Comparison of ENCODE assay signal across 8 cellular contexts in genomic region chr19:13847033-13847899, GRCh38. TPM values are rescaled to one million over a fixed set of nuclear protein-coding genes. Genes with fewer than 3 reads are reported as not detected.
DNase-seq lines count a peak whose midpoint lies in the region; ATAC-seq and TF ChIP-seq lines count a peak whose summit lies in the region.

No MANE protein-coding gene starts in this region.

- under 1% methylated on average over 46 of the region's 46 CpGs for WGBS in urinary bladder

- H3K27ac ChIP-seq in HEK293 (ENCODE audit: extremely low read depth, low read depth, low read length) (peak overlapping the region; percentile 98), urinary bladder (ENCODE audit: low read depth) (peak overlapping the region; percentile 100)

- ATAC-seq in T-cell (replicated peaks in 1 of 4) = peak; percentile 36 to 46 (median 43)
- ATAC-seq in left ventricle myocardium superior = peak; percentile 77

- intact Hi-C loops in left ventricle myocardium superior (cut with micrococcal nuclease) = no loop called here

- peak overlapping the region; percentile 99 to 100 for H3K27ac Mint-ChIP-seq in T-cell

- H3K9me3 ChIP-seq in ES-I3 (ENCODE audit: control insufficient read depth, insufficient read depth, low read length) (no peaks in the 10 kb centered on the region), HEK293 (ENCODE audit: control insufficient read depth, insufficient read depth, low read depth, low read length) (no peaks in the 10 kb centered on the region)

- peak; percentile 79 for TF ChIP-seq CTCF in HEK293 (tag by site-specific recombination; IDR thresholded peaks at IDR 0.05)

- peak overlapping the region; percentile 66 for H3K9ac ChIP-seq in ES-I3 (ENCODE audit: low read depth, low read length)

- peaks cover 44 to 64% (median 58%) of the 10 kb centered on the region in 3 donors for H3K4me1 Mint-ChIP-seq in T-cell

- POLR2A ChIA-PET in HEK293 (lab: Yijun Ruan, JAX) = interaction anchor here (0.6 to 2.4 kb wide), 8 partner anchors 10 to 116 kb away, joined by 3 to 18 read pairs (median 7); partner anchors contain the start of genes C19orf53 and ZSWIM4
- POLR2A ChIA-PET in T-cell (lab: Charles Lee) = interaction anchor here (0.6 to 2.7 kb wide), 11 partner anchors 8 to 1054 kb away, joined by 3 to 22 read pairs (median 5); partner anchors contain the start of genes ADGRE5 (in 1 of the 2) and RFX1 (in 1 of the 2)

- no peaks in the 10 kb centered on the region for H3K27me3 Mint-ChIP-seq in T-cell

- peaks cover 34% of the 10 kb centered on the region for H3K4me1 ChIP-seq in ES-I3 (ENCODE audit: insufficient read depth, low read length)
- peaks cover 34% of the 10 kb centered on the region for H3K4me1 ChIP-seq in HEK293 (ENCODE audit: control insufficient read depth, insufficient read depth, low read length)
- peaks cover 2% of the 10 kb centered on the region for H3K4me1 ChIP-seq in urinary bladder (ENCODE audit: insufficient read depth)

- H3K4me3 Mint-ChIP-seq in T-cell = peak overlapping the region; percentile 83 to 84 (median 84)

- H3K9me3 Mint-ChIP-seq in T-cell = no peaks in the 10 kb centered on the region

- peak overlapping the region; percentile 76 for H3K4me3 ChIP-seq in HEK293 (ENCODE audit: low read depth, low read length)
- peak overlapping the region; percentile 49 for H3K4me3 ChIP-seq in urinary bladder (ENCODE audit: low read depth, low read length)

- H3K36me3 ChIP-seq in ES-I3 (ENCODE audit: insufficient read depth, low read length) = no peaks in the 10 kb centered on the region
- no peaks in the 10 kb centered on the region for H3K36me3 ChIP-seq in HEK293 (ENCODE audit: control insufficient read depth in 2 of 2, insufficient read depth in 1 of 2, low read length in 2 of 2)
- H3K36me3 ChIP-seq in urinary bladder (ENCODE audit: insufficient read depth) = no peaks in the 10 kb centered on the region

- peak; percentile 59 for DNase-seq in NCI-H1092 treated with DMSO at 0.1 percent for 48 hours (lab: John Stamatoyannopoulos, UW)
- DNase-seq in T-cell = peak; percentile 61 to 94 (median 84)
- DNase-seq in amniotic epithelial cell (ENCODE audit: low read depth) = peak; percentile 87
- peak; percentile 98 for DNase-seq in left ventricle myocardium superior
- DNase-seq in putamen (ENCODE audit: low spot score) = peak; percentile 77

- H3K36me3 Mint-ChIP-seq in T-cell = no peaks in the 10 kb centered on the region

- CTCF ChIA-PET in HEK293 (lab: Yijun Ruan, JAX) (interaction anchor here (0.6 to 1.8 kb wide), 5 partner anchors 15 to 277 kb away, joined by 3 to 13 read pairs (median 3); no protein-coding TSS in a partner anchor), T-cell (lab: Charles Lee) (interaction anchor here in 1 of 2 donors (0.9 to 1.8 kb wide), 4 partner anchors 10 to 15 kb away, joined by 3 to 8 read pairs (median 6); no protein-coding TSS in a partner anchor)

TF ChIP-seq in HEK293, 187 proteins besides CTCF, POLR2A, EP300 and RAD21 (continues in another document):
- TF ChIP-seq, protein P1, sequence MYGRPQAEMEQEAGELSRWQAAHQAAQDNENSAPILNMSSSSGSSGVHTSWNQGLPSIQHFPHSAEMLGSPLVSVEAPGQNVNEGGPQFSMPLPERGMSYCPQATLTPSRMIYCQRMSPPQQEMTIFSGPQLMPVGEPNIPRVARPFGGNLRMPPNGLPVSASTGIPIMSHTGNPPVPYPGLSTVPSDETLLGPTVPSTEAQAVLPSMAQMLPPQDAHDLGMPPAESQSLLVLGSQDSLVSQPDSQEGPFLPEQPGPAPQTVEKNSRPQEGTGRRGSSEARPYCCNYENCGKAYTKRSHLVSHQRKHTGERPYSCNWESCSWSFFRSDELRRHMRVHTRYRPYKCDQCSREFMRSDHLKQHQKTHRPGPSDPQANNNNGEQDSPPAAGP (tag by site-specific recombination; IDR thresholded peaks at IDR 0.05) = peak; percentile 85
- TF ChIP-seq PRDM4 (tag by site-specific recombination; IDR thresholded peaks at IDR 0.05) = peak; percentile 57
- TF ChIP-seq, protein P2, sequence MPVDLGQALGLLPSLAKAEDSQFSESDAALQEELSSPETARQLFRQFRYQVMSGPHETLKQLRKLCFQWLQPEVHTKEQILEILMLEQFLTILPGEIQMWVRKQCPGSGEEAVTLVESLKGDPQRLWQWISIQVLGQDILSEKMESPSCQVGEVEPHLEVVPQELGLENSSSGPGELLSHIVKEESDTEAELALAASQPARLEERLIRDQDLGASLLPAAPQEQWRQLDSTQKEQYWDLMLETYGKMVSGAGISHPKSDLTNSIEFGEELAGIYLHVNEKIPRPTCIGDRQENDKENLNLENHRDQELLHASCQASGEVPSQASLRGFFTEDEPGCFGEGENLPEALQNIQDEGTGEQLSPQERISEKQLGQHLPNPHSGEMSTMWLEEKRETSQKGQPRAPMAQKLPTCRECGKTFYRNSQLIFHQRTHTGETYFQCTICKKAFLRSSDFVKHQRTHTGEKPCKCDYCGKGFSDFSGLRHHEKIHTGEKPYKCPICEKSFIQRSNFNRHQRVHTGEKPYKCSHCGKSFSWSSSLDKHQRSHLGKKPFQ (tag by site-specific recombination; IDR thresholded peaks at IDR 0.05) = no peak; the same call in 1 of the 2 replicates
- TF ChIP-seq ZNF155 (tag by site-specific recombination; IDR thresholded peaks at IDR 0.05) = no peak
- peak; percentile 93 for TF ChIP-seq KLF10 (tag by site-specific recombination; IDR thresholded peaks at IDR 0.05)
- peak; percentile 54; the same call in 1 of the 2 replicates for TF ChIP-seq SP3 (tag by site-specific recombination; IDR thresholded peaks at IDR 0.05)
- no peak for TF ChIP-seq ZNF174 (tag by site-specific recombination; IDR thresholded peaks at IDR 0.05)
- TF ChIP-seq ZNF624 (tag by site-specific recombination; IDR thresholded peaks at IDR 0.05) = no peak
- peak; percentile 99 for TF ChIP-seq ZNF629 (tag by site-specific recombination; IDR thresholded peaks at IDR 0.05)
- TF ChIP-seq ZNF658 (tag by site-specific recombination; IDR thresholded peaks at IDR 0.05) = no peak
- peak; percentile 96 for TF ChIP-seq ATF2 (tag by site-specific recombination; IDR thresholded peaks at IDR 0.05; ENCODE audit: low read depth)

RNA-seq across cellular contexts. Expression of gene NANOS3, which starts 29.7 kb away (rescaled TPM):
- 1 to 10 TPM in 3 of 5 donors, under 1 TPM in 1, not detected in 1; 0.85 to 2.3 (median 1.5) TPM for total RNA-seq in T-cell
- total RNA-seq in left ventricle myocardium superior = 0.69 TPM
- total RNA-seq in urinary bladder = not detected
- polyA plus RNA-seq in urinary bladder = 0.57 TPM

RNA-seq across cellular contexts. Expression of gene ZSWIM4, which starts 52.0 kb away (rescaled TPM):
- total RNA-seq in T-cell (1 to 10 TPM; 5.4 to 9.8 (median 9.0) TPM), left ventricle myocardium superior (2.3 TPM), urinary bladder (2.5 TPM)
- 2.2 TPM for polyA plus RNA-seq in urinary bladder

RNA-seq across cellular contexts. Expression of gene BRME1, which starts 58.7 kb away (rescaled TPM):
- total RNA-seq in T-cell (1 to 10 TPM; 1.3 to 3.6 (median 1.7) TPM), left ventricle myocardium superior (0.72 TPM), urinary bladder (2.0 TPM)
- polyA plus RNA-seq in urinary bladder = 2.2 TPM

RNA-seq across cellular contexts. Expression of gene CC2D1A, which starts 58.7 kb away (rescaled TPM):
- total RNA-seq in T-cell (10 to 100 TPM; 25.9 to 41.3 (median 37.4) TPM), left ventricle myocardium superior (19.6 TPM), urinary bladder (7.3 TPM)
- 25.8 TPM for polyA plus RNA-seq in urinary bladder

Comparison
In these comparisons a context has a peak if more than half of its experiments do, and no peak if none do; other contexts are left out.
1. Peak in every context shown above with its lines: DNase-seq, ATAC-seq, H3K4me3 ChIP-seq and H3K27ac ChIP-seq.